In the genomic region with DNA sequence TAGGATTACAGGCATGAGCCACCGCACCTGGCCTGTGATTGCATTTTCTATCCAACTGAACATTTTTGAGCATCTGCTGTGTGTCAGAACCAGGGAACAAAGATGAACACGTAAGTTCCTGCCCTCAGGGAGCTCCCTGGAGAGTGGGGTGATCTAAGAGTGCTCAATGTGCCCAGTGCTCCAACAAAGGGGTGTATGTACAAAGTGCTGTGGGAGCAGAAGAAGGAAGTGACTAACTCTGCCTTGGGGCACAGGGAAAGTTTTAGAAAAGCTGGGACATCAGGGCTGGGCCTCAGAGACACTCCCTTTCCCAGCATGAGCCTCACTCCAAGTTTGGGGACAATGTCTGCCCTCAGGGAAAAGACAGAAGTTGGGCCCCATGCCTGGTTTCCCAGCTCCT, we compare ENCODE assay signal across 1 cellular context.
TF ChIP-seq lines count a peak whose summit lies in the region.

No MANE protein-coding gene starts in this region.

TF ChIP-seq in H1, 55 proteins besides CTCF, POLR2A, EP300 and RAD21:
- TF ChIP-seq EZH2 (IDR thresholded peaks at IDR 0.05; ENCODE audit: low read depth, low read length, severe bottlenecking) (no peak), SIRT6 (IDR thresholded peaks at IDR 0.05; ENCODE audit: low read length) (no peak), POLR2AphosphoS5 (IDR thresholded peaks at IDR 0.05; ENCODE audit: low read depth, low read length) (no peak), EGR1 (IDR thresholded peaks at IDR 0.05; ENCODE audit: borderline replicate concordance, low read depth, low read length) (no peak), CEBPB (IDR thresholded peaks at IDR 0.05; ENCODE audit: low read depth, low read length) (no peak), CHD1 (IDR thresholded peaks at IDR 0.05; ENCODE audit: low read depth, low read length) (no peak), TAF7 (optimal IDR thresholded peaks at IDR 0.05; ENCODE audit: borderline replicate concordance, low read depth, low read length) (no peak), RXRA (IDR thresholded peaks at IDR 0.05; ENCODE audit: insufficient read depth, low read depth, low read length) (no peak), NRF1 (IDR thresholded peaks at IDR 0.05; ENCODE audit: low read depth, low read length) (no peak), FOSL1 (IDR thresholded peaks at IDR 0.05; ENCODE audit: insufficient read depth, low read depth, low read length) (no peak), TEAD4 (IDR thresholded peaks at IDR 0.05; ENCODE audit: low read depth, low read length) (no peak), TCF12 (IDR thresholded peaks at IDR 0.05; ENCODE audit: low read depth, low read length) (no peak)
